In the genomic region with DNA sequence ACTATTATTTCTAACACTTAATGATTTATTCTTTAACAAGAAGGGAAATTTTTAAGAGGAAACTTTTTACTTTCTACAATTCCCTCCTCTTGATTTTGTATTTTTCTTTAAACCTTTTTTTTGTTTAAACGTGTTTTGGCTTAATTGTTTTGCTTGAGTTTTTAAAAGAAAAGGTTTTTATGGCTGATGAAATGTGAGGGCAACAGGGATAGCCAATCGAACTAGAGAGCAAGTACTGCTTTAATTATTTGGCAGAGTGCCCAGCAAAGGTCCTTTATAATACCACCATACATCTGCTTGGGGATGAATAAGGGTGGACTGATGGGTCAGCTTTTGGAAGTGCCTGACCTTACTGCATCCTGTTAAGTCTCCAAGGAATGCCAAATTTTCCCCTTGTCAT, we compare ENCODE assay signal across 19 cellular contexts. TPM values are rescaled to one million over a fixed set of nuclear protein-coding genes. Genes with fewer than 3 reads are reported as not detected.
DNase-seq lines count a peak whose midpoint lies in the region; ATAC-seq, FAIRE-seq and TF ChIP-seq lines count a peak whose summit lies in the region.
"Had no signal": no experiment of that assay in that cellular context is flagged by ENCODE, and none has a peak within 500 bp of the region (broad histone marks: within the 10 kb centered on the region; RNA-seq: fewer than 3 reads in every experiment).

No MANE protein-coding gene starts in this region.

- no peaks in the 10 kb centered on the region for H4K20me1 ChIP-seq in H1 (replicated peaks in 1 of 2; ENCODE audit: control insufficient read depth in 1 of 2, insufficient read depth in 2 of 2, low read length in 2 of 2)
- H4K20me1 ChIP-seq: BLaER1 treated with 17β-estradiol and CSF1 and Interleukin-3, amounts not matched to agents 10 nM and 100 nM had no signal

- H3K79me1 ChIP-seq in H1 (ENCODE audit: low read depth, low read length): 0 out of 2 replicates have a peak, but pooled peaks cover 2% of the 10 kb centered on the region

- no peak overlapping the region for H4K91ac ChIP-seq in H1 (replicated peaks; ENCODE audit: insufficient read length, low read length)

- no peak overlapping the region for H3K18ac ChIP-seq in H1 (ENCODE audit: extremely low read depth, low read length)

- H3K4me1 ChIP-seq in H1 (replicated peaks in 1 of 4; ENCODE audit: control insufficient read depth in 3 of 4, insufficient read depth in 4 of 4, low read length in 3 of 4) (peaks cover 0 to 25% (median 7%) of the 10 kb centered on the region in 4 experiments; a peak in 5 of 7 replicates), foreskin keratinocyte (no peaks in the 10 kb centered on the region), small intestine (ENCODE audit: control insufficient read depth in 2 of 2, insufficient read depth in 1 of 2, low read depth in 1 of 2, low read length in 1 of 2) (no peaks in the 10 kb centered on the region)
- H3K4me1 ChIP-seq: BLaER1 treated with 17β-estradiol and CSF1 and Interleukin-3, amounts not matched to agents 10 nM and 100 nM had no signal

- no peak overlapping the region for H3K4me3 ChIP-seq in H1 (ENCODE audit: extremely low read depth in 1 of 4, insufficient read depth in 2 of 4, low read depth in 3 of 4, low read length in 4 of 4)
- no peak overlapping the region for H3K4me3 ChIP-seq in small intestine (ENCODE audit: low read depth in 1 of 2, low read length in 2 of 2)
- H3K4me3 ChIP-seq: SK-N-MC had no signal

- H3K23me2 ChIP-seq in H1 (ENCODE audit: low read depth, low read length): peaks cover 3% of the 10 kb centered on the region; the same call in 1 of the 2 replicates

- H3K56ac ChIP-seq in H1 (replicated peaks; ENCODE audit: insufficient read length, low read depth, low read length): no peak overlapping the region

- no peak overlapping the region for H3K14ac ChIP-seq in H1 (ENCODE audit: insufficient read length)

- ATAC-seq in foreskin keratinocyte: no peak
- ATAC-seq: Right ventricle myocardium inferior had no signal

- peaks cover 46% of the 10 kb centered on the region for H3K4me1 Mint-ChIP-seq in nephron progenitor cell

- peak overlapping the region; percentile 60; the same call in 1 of the 2 replicates for H2BK12ac ChIP-seq in H1 (ENCODE audit: low read depth, low read length)

- peaks cover 100% of the 10 kb centered on the region for H3K36me3 Mint-ChIP-seq in nephron progenitor cell (ENCODE audit: low read depth)

- no peak overlapping the region for H4K8ac ChIP-seq in H1 (ENCODE audit: extremely low read depth, insufficient read depth, low read length)

- no peak overlapping the region for H3K4me2 ChIP-seq in H1 (ENCODE audit: insufficient read depth in 1 of 2, low read depth in 2 of 2, low read length in 2 of 2)
- H3K4me2 ChIP-seq: BLaER1 treated with 17β-estradiol and CSF1 and Interleukin-3, amounts not matched to agents 10 nM and 100 nM had no signal

- no peak overlapping the region for H2BK20ac ChIP-seq in H1 (ENCODE audit: low read length)

- H3K9me3 Mint-ChIP-seq in nephron progenitor cell: peaks cover 82% of the 10 kb centered on the region

- TF ChIP-seq EP300 in H1 (IDR thresholded peaks at IDR 0.05; ENCODE audit: borderline replicate concordance in 1 of 2, low read depth in 2 of 2, low read length in 2 of 2): no peak

- H2AFZ ChIP-seq in H1 (ENCODE audit: low read length): no peak overlapping the region

- peaks cover 3% of the 10 kb centered on the region for H3K27me3 Mint-ChIP-seq in nephron progenitor cell (ENCODE audit: low read depth, poor library complexity)
- H3K27me3 Mint-ChIP-seq: CD8-positive, alpha-beta memory T cell had no signal

- no peaks in the 10 kb centered on the region for H3K9me3 ChIP-seq in H1 (ENCODE audit: insufficient read depth in 2 of 2, low read depth in 1 of 2, low read length in 1 of 2)
- peaks cover 1% of the 10 kb centered on the region for H3K9me3 ChIP-seq in small intestine (ENCODE audit: control insufficient read depth, low read depth)

- H2BK15ac ChIP-seq in H1 (ENCODE audit: low read length): peak overlapping the region; percentile 65

- H3K27ac ChIP-seq in H1 (ENCODE audit: low read depth, low read length) (no peak overlapping the region), foreskin keratinocyte (no peak overlapping the region), small intestine (ENCODE audit: low read depth in 1 of 2, low read length in 1 of 2) (no peak overlapping the region)
- H3K27ac ChIP-seq: BLaER1 treated with 17β-estradiol and CSF1 and Interleukin-3, amounts not matched to agents 10 nM and 100 nM; SK-N-MC had no signal

- no peak overlapping the region for H3K4ac ChIP-seq in H1 (replicated peaks; ENCODE audit: insufficient read length, low read depth, low read length)

- peaks cover 0 to 37% (median 0%) of the 10 kb centered on the region in 4 experiments; a peak in 2 of 8 replicates for H3K36me3 ChIP-seq in H1 (ENCODE audit: control insufficient read depth in 2 of 4, insufficient read depth in 4 of 4, low read length in 3 of 4)
- peaks cover 0 to 8% of the 10 kb centered on the region in 2 donors for H3K36me3 ChIP-seq in small intestine (ENCODE audit: control insufficient read depth in 2 of 2, insufficient read depth in 2 of 2, low read length in 2 of 2)

- H4K5ac ChIP-seq in H1 (ENCODE audit: insufficient read length, low read depth, low read length): no peak overlapping the region

- no peak overlapping the region for H2BK120ac ChIP-seq in H1 (replicated peaks; ENCODE audit: low read depth, low read length)

- DNase-seq in NCI-H345 (lab: John Stamatoyannopoulos, UW): peak; percentile 3
- DNase-seq in NCI-H345 treated with DMSO at 0.1 percent for 48 hours (lab: John Stamatoyannopoulos, UW; ENCODE audit: unreplicated experiment): no peak
- peak; percentile 31 for DNase-seq in NCI-H1105 treated with DMSO at 0.1 percent for 48 hours (lab: John Stamatoyannopoulos, UW)
- no peak for DNase-seq in H1 (ENCODE audit: low read depth in 1 of 2, low spot score in 2 of 2)
- DNase-seq in nephron progenitor cell: no peak
- no peak for DNase-seq in amniotic stem cell (lab: John Stamatoyannopoulos, UW)
- no peak for DNase-seq in foreskin keratinocyte
- no peak for DNase-seq in small intestine
- DNase-seq: CD8-positive, alpha-beta memory T cell; EL; H7; NCI-H1436 treated with DMSO at 0.1 percent for 48 hours; NCI-H2029 treated with DMSO at 0.1 percent for 48 hours; NCI-H524 treated with DMSO at 0.1 percent for 48 hours had no signal

- TF ChIP-seq CTCF in H1 (IDR thresholded peaks at IDR 0.05; ENCODE audit: control extremely low read depth in 1 of 3, insufficient read depth in 1 of 3, low read depth in 1 of 3, low read length in 3 of 3) (no peak), nephron progenitor cell (IDR thresholded peaks at IDR 0.05) (no peak), foreskin keratinocyte (conservative IDR thresholded peaks at IDR 0.05) (no peak)

- 0 out of 2 replicates have a peak overlapping the region, but pooled peaks have one; percentile 52 for H2BK5ac ChIP-seq in H1 (ENCODE audit: low read depth, low read length)

- peak overlapping the region; percentile 95; the same call in 1 of the 2 replicates for H2AK5ac ChIP-seq in H1 (ENCODE audit: low read depth, low read length)

- H3K23ac ChIP-seq in H1 (ENCODE audit: insufficient read length): no peak overlapping the region

- TF ChIP-seq RAD21 in H1 (IDR thresholded peaks at IDR 0.05 in 1 of 2, conservative IDR thresholded peaks at IDR 0.05 in 1 of 2; ENCODE audit: low read depth in 2 of 2, low read length in 2 of 2): no peak

- POLR2A ChIA-PET in H1 (lab: Charles Lee; ENCODE audit: partially characterized antibody): interaction anchor here (0.9 to 1.7 kb wide), 4 partner anchors 9 to 143 kb away, joined by 3 to 4 read pairs (median 4); a partner anchor contains a TSS

- CTCF ChIA-PET in H1 (lab: Charles Lee; ENCODE audit: partially characterized antibody): no interaction called here

- no peak overlapping the region for H3K4me3 Mint-ChIP-seq in nephron progenitor cell
- H3K4me3 Mint-ChIP-seq: CD8-positive, alpha-beta memory T cell had no signal

- H3K27ac Mint-ChIP-seq in nephron progenitor cell: peak overlapping the region; percentile 68

- TF ChIP-seq POLR2A in H1 (IDR thresholded peaks at IDR 0.05; ENCODE audit: control extremely low read depth in 1 of 2, low read depth in 2 of 2, low read length in 2 of 2): no peak

- FAIRE-seq in H1 (lab: Jason Lieb, UNC) (no peak), small intestine (lab: Jason Lieb, UNC) (no peak)
- FAIRE-seq: A204.1 had no signal

- 88% methylated on average over 2 of the region's 2 CpGs; no CpG with 5 or more reads in 1 of the 2 experiments for WGBS in H1 (ENCODE audit: extremely low coverage in 1 of 2, insufficient coverage in 1 of 2, insufficient read length in 1 of 2, insufficient replicate concordance in 2 of 2, low coverage in 1 of 2, low lambda C conversion rate in 2 of 2, missing lambda C conversion rate in 1 of 2), 2 experiments
- 85 to 93% (median 87%) methylated on average over 2 of the region's 2 CpGs for WGBS in small intestine, 3 donors

- H3K79me2 ChIP-seq in H1 (ENCODE audit: control insufficient read depth in 1 of 2, insufficient read depth in 2 of 2, low read length in 2 of 2): peaks cover 0 to 44% of the 10 kb centered on the region in 2 experiments; a peak in 3 of 4 replicates

- H3K9ac ChIP-seq in H1 (replicated peaks in 1 of 4; ENCODE audit: extremely low read depth in 1 of 4, low read depth in 3 of 4, low read length in 3 of 4): no peak overlapping the region
- H3K9ac ChIP-seq: BLaER1 treated with 17β-estradiol and CSF1 and Interleukin-3, amounts not matched to agents 10 nM and 100 nM had no signal

- H3K27me3 ChIP-seq in H1 (replicated peaks in 1 of 4; ENCODE audit: control insufficient read depth in 3 of 4, extremely low read depth in 1 of 4, insufficient read depth in 3 of 4, low read length in 3 of 4): no peaks in the 10 kb centered on the region
- H3K27me3 ChIP-seq in foreskin keratinocyte: no peaks in the 10 kb centered on the region
- no peaks in the 10 kb centered on the region for H3K27me3 ChIP-seq in small intestine (ENCODE audit: control insufficient read depth in 2 of 2, insufficient read depth in 2 of 2, low read length in 2 of 2)
- H3K27me3 ChIP-seq: BLaER1 treated with 17β-estradiol and CSF1 and Interleukin-3, amounts not matched to agents 10 nM and 100 nM had no signal

RNA-seq across cellular contexts. Expression of a gene that starts 19.6 kb away (rescaled TPM):
- 36.2 and 37.2 TPM in 2 replicates for total RNA-seq in H1 (2021; fragmentation: NEBNext Ultra II Directional; extraction: Animal tissue kit (Norgen Biotek cat#: 25700))
- polyA plus RNA-seq in H1 (2011; rRNA removed): 19.8 and 27.3 TPM in 2 replicates
- 39.2 TPM for polyA plus RNA-seq in H1 (2011; cell fraction: cytosol; rRNA removed)
- 18.7 TPM for polyA plus RNA-seq in H1 (2011; cell fraction: nucleus; rRNA removed)
- polyA plus RNA-seq in H1 (2012, experiment 1 of 2): 28.8 to 40.2 TPM (median 37.6 TPM) in 4 replicates
- 36.3 TPM for polyA plus RNA-seq in H1 (2012, experiment 2 of 2)
- 18.5 TPM for polyA plus RNA-seq in H1 (2013, experiment 1 of 2)
- 18.0 TPM for polyA plus RNA-seq in H1 (2013, experiment 2 of 2)
- 8.7 and 17.4 TPM in 2 replicates for polyA minus RNA-seq in H1 (2011; rRNA and poly(A)+ RNA removed)
- 14.7 TPM for polyA minus RNA-seq in H1 (2011; cell fraction: cytosol; rRNA and poly(A)+ RNA removed)
- polyA minus RNA-seq in H1 (2011; cell fraction: nucleus; rRNA and poly(A)+ RNA removed): 26.0 TPM
- 20.1 and 23.1 TPM in 2 replicates for total RNA-seq in foreskin keratinocyte
- 26.9 and 31.4 TPM in 2 replicates for polyA plus RNA-seq in foreskin keratinocyte
- 100 to 1,000 TPM in 2 of 3 donors, 10 to 100 TPM in 1; 72.6 to 221 (median 145) TPM for polyA plus RNA-seq in small intestine

RNA-seq across cellular contexts. Expression of a gene that starts 54.6 kb away (rescaled TPM):
- total RNA-seq in H1 (2021; fragmentation: NEBNext Ultra II Directional; extraction: Animal tissue kit (Norgen Biotek cat#: 25700)): not detected in 2 replicates
- polyA plus RNA-seq in H1 (2011; rRNA removed) (not detected in 2 replicates), foreskin keratinocyte (not detected in 2 replicates), small intestine (1 to 10 TPM; 2.0 to 5.1 (median 2.4) TPM)
- polyA plus RNA-seq in H1 (2011; cell fraction: cytosol; rRNA removed): not detected
- not detected for polyA plus RNA-seq in H1 (2011; cell fraction: nucleus; rRNA removed)
- polyA plus RNA-seq in H1 (2012, experiment 1 of 2): not detected in 4 replicates
- polyA plus RNA-seq in H1 (2012, experiment 2 of 2): not detected
- not detected for polyA plus RNA-seq in H1 (2013, experiment 1 of 2)
- polyA plus RNA-seq in H1 (2013, experiment 2 of 2): not detected
- not detected in 2 replicates for polyA minus RNA-seq in H1 (2011; rRNA and poly(A)+ RNA removed)
- polyA minus RNA-seq in H1 (2011; cell fraction: cytosol; rRNA and poly(A)+ RNA removed): not detected
- not detected for polyA minus RNA-seq in H1 (2011; cell fraction: nucleus; rRNA and poly(A)+ RNA removed)
- total RNA-seq in foreskin keratinocyte: not detected in 2 replicates
- total RNA-seq: H7, HT-29 had no signal

Comparison
In these comparisons a context has a peak if more than half of its experiments do, and no peak if none do; other contexts are left out.
1. DNase-seq: peak in NCI-H345 (single experiment) and NCI-H1105 treated with DMSO at 0.1 percent for 48 hours (single experiment); none in NCI-H345 treated with DMSO at 0.1 percent for 48 hours (single experiment), H1 (0 of 2), nephron progenitor cell (single experiment), amniotic stem cell (single experiment), foreskin keratinocyte (0 of 2) and small intestine (single experiment).